In genomic region chr9:125425176-125425897, GRCh38 we compare ENCODE assay signal across 18 cellular contexts.
DNase-seq lines count a peak whose midpoint lies in the region; ATAC-seq, FAIRE-seq and TF ChIP-seq lines count a peak whose summit lies in the region.
"Had no signal": no experiment of that assay in that cellular context is flagged by ENCODE, and none has a peak within 500 bp of the region (broad histone marks: within the 10 kb centered on the region; RNA-seq: fewer than 3 reads in every experiment).

No MANE protein-coding gene starts in this region.

- no peak overlapping the region for H2BK20ac ChIP-seq in IMR-90 (ENCODE audit: low read depth, low read length)

- H3K9ac ChIP-seq in IMR-90 (ENCODE audit: low read depth, low read length) (no peak overlapping the region), endothelial cell of umbilical vein (replicated peaks; ENCODE audit: extremely low read depth, insufficient read depth, low read length) (no peak overlapping the region), smooth muscle cell (ENCODE audit: low read depth) (no peak overlapping the region)

- H3K23ac ChIP-seq in IMR-90 (ENCODE audit: low read depth, low read length): no peak overlapping the region

- 69% methylated on average over 9 of the region's 19 CpGs; no CpG with 5 or more reads in 1 of the 2 experiments for WGBS in IMR-90 (ENCODE audit: extremely low coverage in 2 of 2, insufficient read length in 1 of 2), 2 experiments
- 8 to 16% (median 10%) methylated on average over 19 of the region's 19 CpGs for WGBS in ovary, 3 donors
- WGBS in smooth muscle cell (ENCODE audit: low lambda C conversion rate): 90% methylated on average over 19 of the region's 19 CpGs

- TF ChIP-seq EP300 in ovary (IDR thresholded peaks at IDR 0.05): no peak

- no peak overlapping the region for H3K4ac ChIP-seq in IMR-90 (ENCODE audit: low read depth, low read length)

- dilution Hi-C loops in IMR-90 (cut with HindIII; ENCODE audit: low sequenced_read_pairs, unreplicated experiment): no loop called here
- dilution Hi-C loops in endothelial cell of umbilical vein (cut with MboI; ENCODE audit: extremely low pct_ligation_motif_present, low sequenced_read_pairs): no loop called here

- H3K36me3 ChIP-seq in IMR-90 (ENCODE audit: control insufficient read depth, insufficient read depth, low read length): no peaks in the 10 kb centered on the region
- no peaks in the 10 kb centered on the region for H3K36me3 ChIP-seq in OCI-LY7 (ENCODE audit: insufficient read depth, low read length)
- H3K36me3 ChIP-seq in endothelial cell of umbilical vein (ENCODE audit: control insufficient read depth in 2 of 2, extremely low read depth in 1 of 2, insufficient read depth in 2 of 2, low read length in 2 of 2): no peaks in the 10 kb centered on the region
- H3K36me3 ChIP-seq in ovary: no peaks in the 10 kb centered on the region
- H3K36me3 ChIP-seq in upper lobe of right lung: no peaks in the 10 kb centered on the region
- H3K36me3 ChIP-seq in smooth muscle cell (ENCODE audit: low read depth): no peaks in the 10 kb centered on the region
- H3K36me3 ChIP-seq: BE2C, HAP-1, SJCRH30 had no signal

- no peak overlapping the region for H3K14ac ChIP-seq in IMR-90 (replicated peaks; ENCODE audit: low read depth, low read length)

- no peak overlapping the region for H3K4me2 ChIP-seq in IMR-90 (ENCODE audit: low read depth, low read length)
- H3K4me2 ChIP-seq in OCI-LY7 (ENCODE audit: low read length): no peak overlapping the region
- H3K4me2 ChIP-seq in endothelial cell of umbilical vein (ENCODE audit: insufficient read depth, low read length): no peak overlapping the region
- H3K4me2 ChIP-seq in smooth muscle cell: no peak overlapping the region

- H3K56ac ChIP-seq in IMR-90 (ENCODE audit: extremely low read depth, insufficient read depth, low read length): no peak overlapping the region

- intact Hi-C loops in IMR-90 (cut with micrococcal nuclease) (no loop called here), OCI-LY7 (cut with micrococcal nuclease; ENCODE audit: unreplicated experiment) (loop anchor here (5.0 kb wide), 1 partner anchor 207 kb away; no protein-coding TSS in a partner anchor), endothelial cell of umbilical vein (cut with micrococcal nuclease) (loop anchor here (5.0 kb wide), 1 partner anchor 207 kb away; no protein-coding TSS in a partner anchor), ovary (cut with DNase I) (loop anchor here in 2 of 4 donors (10.0 kb wide), 2 partner anchors 49 to 119 kb away; no protein-coding TSS in a partner anchor), upper lobe of right lung (cut with DNase I) (no loop called here)

- H4K20me1 ChIP-seq in IMR-90 (ENCODE audit: insufficient read depth, low read length) (no peaks in the 10 kb centered on the region), OCI-LY7 (ENCODE audit: insufficient read depth, low read length) (no peaks in the 10 kb centered on the region), endothelial cell of umbilical vein (replicated peaks; ENCODE audit: control insufficient read depth, extremely low read depth, insufficient read depth, low read length) (no peaks in the 10 kb centered on the region), smooth muscle cell (ENCODE audit: low read depth) (no peaks in the 10 kb centered on the region)

- POLR2A ChIA-PET in IMR-90 (lab: Charles Lee; ENCODE audit: unreplicated experiment) (no interaction called here), OCI-LY7 (lab: Charles Lee) (no interaction called here), endothelial cell of umbilical vein (lab: Charles Lee) (no interaction called here)

- H2BK5ac ChIP-seq in IMR-90 (ENCODE audit: low read depth, low read length, poor library complexity, severe bottlenecking): no peak overlapping the region

- H3K79me2 ChIP-seq in OCI-LY7 (ENCODE audit: insufficient read depth, low read depth, low read length) (no peaks in the 10 kb centered on the region), endothelial cell of umbilical vein (ENCODE audit: control insufficient read depth, insufficient read depth, low read length) (no peaks in the 10 kb centered on the region), smooth muscle cell (ENCODE audit: low read depth) (no peaks in the 10 kb centered on the region)

- H4K91ac ChIP-seq in IMR-90 (ENCODE audit: insufficient read depth, low read depth, low read length): no peak overlapping the region

- BruUV-seq in IMR-90 (replicated peaks; lab: Mats Ljungman, UMichigan): no TSS peak
- BruUV-seq in OCI-LY7 (replicated peaks; lab: Mats Ljungman, UMichigan): no TSS peak
- no TSS peak for BruUV-seq in endothelial cell of umbilical vein (replicated peaks; lab: Mats Ljungman, UMichigan)

- H2AFZ ChIP-seq in IMR-90 (replicated peaks; ENCODE audit: low read length, poor library complexity) (peak overlapping the region; percentile 74), OCI-LY7 (ENCODE audit: low read length) (peak overlapping the region; percentile 86), endothelial cell of umbilical vein (ENCODE audit: low read depth, low read length) (peak overlapping the region; percentile 80), smooth muscle cell (ENCODE audit: low read depth) (no peak overlapping the region)

- H3K9me3 ChIP-seq in IMR-90 (ENCODE audit: control insufficient read depth, insufficient read depth, low read length) (no peaks in the 10 kb centered on the region), OCI-LY7 (ENCODE audit: low read length) (no peaks in the 10 kb centered on the region), endothelial cell of umbilical vein (replicated peaks; ENCODE audit: control insufficient read depth, insufficient read depth, low read length) (no peaks in the 10 kb centered on the region), ovary (no peaks in the 10 kb centered on the region), upper lobe of right lung (no peaks in the 10 kb centered on the region), smooth muscle cell (replicated peaks; ENCODE audit: low read depth) (no peaks in the 10 kb centered on the region)
- H3K9me3 ChIP-seq: BE2C, HAP-1, SJCRH30 had no signal

- in situ Hi-C loops in IMR-90 (cut with MboI; ENCODE audit: low sequenced_read_pairs): no loop called here

- H3K9me2 ChIP-seq in OCI-LY7 (ENCODE audit: insufficient read depth, low read length): no peaks in the 10 kb centered on the region

- H3K79me1 ChIP-seq in IMR-90 (ENCODE audit: low read depth in 1 of 2, low read length in 2 of 2): no peaks in the 10 kb centered on the region

- TF ChIP-seq CTCF in IMR-90 (conservative IDR thresholded peaks at IDR 0.05; ENCODE audit: low read depth, low read length) (no peak), OCI-LY7 (conservative IDR thresholded peaks at IDR 0.05; ENCODE audit: low read length) (no peak), endothelial cell of umbilical vein (IDR thresholded peaks at IDR 0.05; ENCODE audit: extremely low read depth in 1 of 2, insufficient read depth in 1 of 2, low read depth in 1 of 2, low read length in 2 of 2) (no peak), ovary (IDR thresholded peaks at IDR 0.05) (no peak), upper lobe of right lung (IDR thresholded peaks at IDR 0.05) (no peak), smooth muscle cell (IDR thresholded peaks at IDR 0.05; ENCODE audit: borderline replicate concordance, insufficient read depth, poor library complexity, severe bottlenecking) (no peak)

- DNase-seq in IMR-90: no peak
- DNase-seq in OCI-LY7 (ENCODE audit: low spot score): no peak
- DNase-seq in endothelial cell of umbilical vein (ENCODE audit: low read depth, low spot score): no peak
- peak; percentile 75 to 92 (median 84) for DNase-seq in ovary
- no peak for DNase-seq in upper lobe of right lung
- no peak for DNase-seq in smooth muscle cell (lab: John Stamatoyannopoulos, UW; ENCODE audit: unreplicated experiment)
- DNase-seq: BE2C; CD4-positive, alpha-beta memory T cell; DMS79 treated with DMSO at 0.1 percent for 48 hours; GDM1; NCI-H1105; NCI-H1694 treated with DMSO at 0.1 percent for 48 hours; NCI-H69; SJCRH30; T-cell had no signal

- TF ChIP-seq RAD21 in IMR-90 (IDR thresholded peaks at IDR 0.05; ENCODE audit: low read length): no peak

- H2BK120ac ChIP-seq in IMR-90 (ENCODE audit: low read depth, low read length): no peak overlapping the region

- H2BK15ac ChIP-seq in IMR-90 (ENCODE audit: low read depth, low read length): no peak overlapping the region

- no peak overlapping the region for H2AK5ac ChIP-seq in IMR-90 (ENCODE audit: low read depth, low read length)

- H3K18ac ChIP-seq in IMR-90 (ENCODE audit: low read depth, low read length): no peak overlapping the region

- H4K5ac ChIP-seq in IMR-90 (ENCODE audit: low read depth, low read length): no peak overlapping the region

- no peak overlapping the region for H4K8ac ChIP-seq in IMR-90 (ENCODE audit: low read depth in 2 of 2, low read length in 2 of 2)

- no peaks in the 10 kb centered on the region for H3F3A ChIP-seq in smooth muscle cell (ENCODE audit: low read depth)

- no peak for FAIRE-seq in endothelial cell of umbilical vein (lab: Jason Lieb, UNC)

- H3K9me1 ChIP-seq in IMR-90 (ENCODE audit: insufficient read depth, low read length): no peaks in the 10 kb centered on the region; the same call in 1 of the 2 replicates
- H3K9me1 ChIP-seq in endothelial cell of umbilical vein (replicated peaks; ENCODE audit: control insufficient read depth, extremely low read depth, insufficient read depth, low read length): no peaks in the 10 kb centered on the region

- no peaks in the 10 kb centered on the region; the same call in 1 of the 2 replicates for H3K27me3 ChIP-seq in IMR-90 (ENCODE audit: control insufficient read depth, insufficient read depth, low read length)
- H3K27me3 ChIP-seq in endothelial cell of umbilical vein (ENCODE audit: control insufficient read depth in 2 of 2, insufficient read depth in 2 of 2, low read length in 2 of 2): no peaks in the 10 kb centered on the region
- H3K27me3 ChIP-seq in ovary: no peaks in the 10 kb centered on the region
- no peaks in the 10 kb centered on the region for H3K27me3 ChIP-seq in upper lobe of right lung
- no peaks in the 10 kb centered on the region for H3K27me3 ChIP-seq in smooth muscle cell (ENCODE audit: low read depth)
- H3K27me3 ChIP-seq: BE2C, SJCRH30 had no signal

- H3K4me3 ChIP-seq in IMR-90 (ENCODE audit: insufficient read depth, low read depth, low read length) (no peak overlapping the region), OCI-LY7 (ENCODE audit: low read depth, low read length, poor library complexity, severe bottlenecking) (no peak overlapping the region), endothelial cell of umbilical vein (replicated peaks in 1 of 3; ENCODE audit: insufficient read depth in 1 of 3, low read depth in 1 of 3, low read length in 3 of 3) (no peak overlapping the region), ovary (no peak overlapping the region), upper lobe of right lung (no peak overlapping the region), smooth muscle cell (no peak overlapping the region)
- H3K4me3 ChIP-seq: HAP-1, SJCRH30 had no signal

- ATAC-seq in IMR-90 (ENCODE audit: low read depth) (no peak), upper lobe of right lung (no peak), HG03045 (IDR thresholded peaks at IDR 0.05; ENCODE audit: unreplicated experiment) (no peak), GM18909 (IDR thresholded peaks at IDR 0.05; ENCODE audit: poor library complexity, unreplicated experiment) (no peak)
- ATAC-seq: T-cell had no signal

- H2AK9ac ChIP-seq in IMR-90 (replicated peaks; ENCODE audit: low read depth, low read length, poor library complexity): no peak overlapping the region

- H3K27ac ChIP-seq in IMR-90 (ENCODE audit: insufficient read depth, low read length): no peak overlapping the region
- H3K27ac ChIP-seq in OCI-LY7 (ENCODE audit: low read depth, low read length, poor library complexity, severe bottlenecking): no peak overlapping the region
- no peak overlapping the region for H3K27ac ChIP-seq in endothelial cell of umbilical vein (ENCODE audit: insufficient read depth, low read depth, low read length)
- peak overlapping the region; percentile 7 to 85 for H3K27ac ChIP-seq in ovary
- no peak overlapping the region for H3K27ac ChIP-seq in upper lobe of right lung
- no peak overlapping the region for H3K27ac ChIP-seq in smooth muscle cell (ENCODE audit: low read depth)
- H3K27ac ChIP-seq: SJCRH30 had no signal

- no peak for TF ChIP-seq POLR2A in IMR-90 (IDR thresholded peaks at IDR 0.05; ENCODE audit: low read depth, low read length)
- TF ChIP-seq POLR2A in endothelial cell of umbilical vein (IDR thresholded peaks at IDR 0.05; ENCODE audit: low read depth, low read length): no peak
- TF ChIP-seq POLR2A in ovary (IDR thresholded peaks at IDR 0.05): no peak

- H3K4me1 ChIP-seq in IMR-90 (ENCODE audit: control insufficient read depth, insufficient read depth, low read length) (no peaks in the 10 kb centered on the region), OCI-LY7 (ENCODE audit: insufficient read depth, low read length, poor library complexity, severe bottlenecking) (no peaks in the 10 kb centered on the region), endothelial cell of umbilical vein (ENCODE audit: control insufficient read depth, extremely low read depth, insufficient read depth, low read length) (no peaks in the 10 kb centered on the region), ovary (ENCODE audit: insufficient read depth) (peaks cover 17% of the 10 kb centered on the region), upper lobe of right lung (no peaks in the 10 kb centered on the region), smooth muscle cell (ENCODE audit: low read depth) (no peaks in the 10 kb centered on the region)
- H3K4me1 ChIP-seq: HAP-1, SJCRH30 had no signal

- CTCF ChIA-PET in IMR-90 (lab: Yijun Ruan, JAX) (interaction anchor here (0.6 kb wide), 1 partner anchor 903 kb away, joined by 6 read pairs; no protein-coding TSS in a partner anchor), OCI-LY7 (lab: Charles Lee; ENCODE audit: unreplicated experiment) (no interaction called here), endothelial cell of umbilical vein (lab: Charles Lee) (no interaction called here)

Comparison
In these comparisons a context has a peak if more than half of its experiments do, and no peak if none do; other contexts are left out.
1. DNase-seq: peak in ovary (5 of 5); none in IMR-90 (single experiment), OCI-LY7 (single experiment), endothelial cell of umbilical vein (single experiment), upper lobe of right lung (single experiment) and smooth muscle cell (single experiment).
2. H3K27ac ChIP-seq: peak in ovary (2 of 2); none in IMR-90 (single experiment), OCI-LY7 (single experiment), endothelial cell of umbilical vein (single experiment), upper lobe of right lung (single experiment) and smooth muscle cell (single experiment).
3. intact Hi-C loops: an anchor here in OCI-LY7 (5.0 kb wide) and endothelial cell of umbilical vein (5.0 kb wide); none called in IMR-90 and upper lobe of right lung.